ENCODE assay signal across 19 cellular contexts in the genomic region with DNA sequence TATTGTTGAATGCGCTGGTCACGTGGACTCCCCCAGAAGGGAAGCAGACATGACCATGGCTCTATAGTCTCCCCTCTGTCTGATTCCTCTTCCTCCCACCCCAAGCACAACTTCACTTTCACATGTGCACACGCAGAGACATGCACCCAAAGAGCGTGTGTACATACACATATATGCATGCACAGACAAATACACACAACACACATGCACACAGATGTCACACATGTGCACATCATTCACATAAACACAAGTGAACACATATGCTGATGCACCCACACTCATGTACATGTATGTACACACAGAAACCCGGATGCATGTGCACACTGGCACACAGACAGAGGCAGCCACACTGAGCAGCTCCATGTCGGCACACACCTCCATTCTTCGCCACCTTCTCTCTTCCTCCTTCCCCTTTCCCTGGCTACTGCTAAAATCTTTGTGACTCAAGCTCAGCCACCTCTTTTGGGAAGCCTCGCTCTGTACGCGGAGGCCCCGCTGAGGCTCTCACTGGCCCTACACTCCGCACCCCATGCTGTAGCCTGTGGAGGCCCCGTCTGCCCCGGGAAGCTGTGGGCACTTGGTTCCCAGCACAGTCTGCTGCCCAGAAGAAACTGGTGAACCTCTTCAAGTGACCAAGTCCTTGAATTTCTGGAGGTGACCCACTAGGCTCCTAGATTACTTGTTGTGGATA.
DNase-seq lines count a peak whose midpoint lies in the region; ATAC-seq, FAIRE-seq and TF ChIP-seq lines count a peak whose summit lies in the region.
"Had no signal": no experiment of that assay in that cellular context is flagged by ENCODE, and none has a peak within 500 bp of the region (broad histone marks: within the 10 kb centered on the region; RNA-seq: fewer than 3 reads in every experiment).

No MANE protein-coding gene starts in this region.

- H3K79me2 ChIP-seq in HepG2 (ENCODE audit: insufficient read depth, low read length) (no peaks in the 10 kb centered on the region), trophoblast cell (ENCODE audit: control insufficient read depth, insufficient read depth, low read length, poor library complexity) (no peaks in the 10 kb centered on the region), GM23248 (ENCODE audit: insufficient read depth) (no peaks in the 10 kb centered on the region)

- no peaks in the 10 kb centered on the region for H3K9me2 ChIP-seq in GM23248 (ENCODE audit: insufficient read depth)

- H3K4me3 Mint-ChIP-seq in glutamatergic neuron (ENCODE audit: unreplicated experiment): no peak overlapping the region

- peaks cover 11% of the 10 kb centered on the region for H3K9me3 Mint-ChIP-seq in glutamatergic neuron (ENCODE audit: unreplicated experiment)

- ATAC-seq in HepG2: no peak
- no peak for ATAC-seq in right lobe of liver
- ATAC-seq: HCT116 had no signal

- H3K4me1 ChIP-seq in HepG2 (ENCODE audit: insufficient read depth, low read length) (no peaks in the 10 kb centered on the region), right lobe of liver (no peaks in the 10 kb centered on the region), trophoblast cell (ENCODE audit: control insufficient read depth in 1 of 2, insufficient read depth in 2 of 2, low read length in 2 of 2) (no peaks in the 10 kb centered on the region), uterus (no peaks in the 10 kb centered on the region), GM23248 (ENCODE audit: insufficient read depth) (no peaks in the 10 kb centered on the region)
- H3K4me1 ChIP-seq: A549 had no signal

- H3K36me3 Mint-ChIP-seq in glutamatergic neuron (ENCODE audit: unreplicated experiment): no peaks in the 10 kb centered on the region

- no peak for TF ChIP-seq EP300 in HepG2 (IDR thresholded peaks at IDR 0.05; ENCODE audit: low read depth in 2 of 2, low read length in 2 of 2)
- no peak for TF ChIP-seq EP300 in HepG2 (CRISPR knock-in tag; IDR thresholded peaks at IDR 0.05; ENCODE audit: borderline replicate concordance)

- no peak for FAIRE-seq in HepG2 (lab: Jason Lieb, UNC)
- FAIRE-seq: A549, HTR-8/SVneo had no signal

- H2AFZ ChIP-seq in HepG2 (ENCODE audit: low read length) (no peak overlapping the region), trophoblast cell (ENCODE audit: insufficient read depth, low read length, poor library complexity) (no peak overlapping the region), GM23248 (no peak overlapping the region)

- no peak for DNase-seq in HepG2 (ENCODE audit: low spot score)
- DNase-seq in right lobe of liver: no peak
- DNase-seq in glutamatergic neuron: no peak
- DNase-seq in trophoblast cell: no peak
- DNase-seq in uterus: no peak
- no peak for DNase-seq in GM23248
- DNase-seq in cerebellum (ENCODE audit: low spot score): no peak
- DNase-seq in NCI-H748 (lab: John Stamatoyannopoulos, UW; ENCODE audit: unreplicated experiment): no peak
- DNase-seq: DMS79 treated with DMSO at 0.1 percent for 48 hours, NCI-H187 treated with DMSO at 0.1 percent for 48 hours, NCI-H446, NCI-H748 treated with DMSO at 0.1 percent for 48 hours, OCI-M1, RPMI8226 had no signal

- H3K9ac ChIP-seq in HepG2 (ENCODE audit: insufficient read depth, low read depth, low read length): no peak overlapping the region
- no peak overlapping the region for H3K9ac ChIP-seq in trophoblast cell (ENCODE audit: low read length)
- H3K9ac ChIP-seq in GM23248: no peak overlapping the region
- H3K9ac ChIP-seq: BLaER1 treated with 17β-estradiol and CSF1 and Interleukin-3, amounts not matched to agents 10 nM and 100 nM had no signal

- H3K27me3 ChIP-seq in HepG2 (ENCODE audit: control insufficient read depth in 1 of 2, insufficient read depth in 2 of 2, low read length in 2 of 2) (peaks cover 1 to 64% of the 10 kb centered on the region in 2 experiments; a peak in 4 of 5 replicates), right lobe of liver (no peaks in the 10 kb centered on the region), trophoblast cell (ENCODE audit: insufficient read depth, low read length) (no peaks in the 10 kb centered on the region), uterus (no peaks in the 10 kb centered on the region), GM23248 (replicated peaks; ENCODE audit: insufficient read depth) (no peaks in the 10 kb centered on the region)
- H3K27me3 ChIP-seq: BLaER1 treated with 17β-estradiol and CSF1 and Interleukin-3, amounts not matched to agents 10 nM and 100 nM had no signal

- CTCF ChIA-PET in HepG2 (lab: Yijun Ruan, JAX; ENCODE audit: low intra/inter-chr PET ratio, low total read pairs): no interaction called here

- H3K23ac ChIP-seq in trophoblast cell (ENCODE audit: low read length): no peak overlapping the region

- H3K27me3 Mint-ChIP-seq in glutamatergic neuron (ENCODE audit: unreplicated experiment): peaks cover 3% of the 10 kb centered on the region

- H4K12ac ChIP-seq in trophoblast cell (ENCODE audit: low read depth, low read length): no peak overlapping the region

- no peaks in the 10 kb centered on the region for H3F3A ChIP-seq in GM23248 (ENCODE audit: insufficient read depth)

- no peak overlapping the region for H3K4me3 ChIP-seq in HepG2 (replicated peaks in 1 of 3; ENCODE audit: insufficient read depth in 1 of 3, low read depth in 2 of 3, low read length in 3 of 3)
- H3K4me3 ChIP-seq in right lobe of liver: no peak overlapping the region
- peak overlapping the region; percentile 40 for H3K4me3 ChIP-seq in trophoblast cell (ENCODE audit: low read depth, low read length)
- H3K4me3 ChIP-seq in uterus: no peak overlapping the region
- no peak overlapping the region for H3K4me3 ChIP-seq in GM23248
- H3K4me3 ChIP-seq: A549; BLaER1 treated with 17β-estradiol and CSF1 and Interleukin-3, amounts not matched to agents 10 nM and 100 nM had no signal

- H3K9me3 ChIP-seq in HepG2 (ENCODE audit: low read length) (no peaks in the 10 kb centered on the region), right lobe of liver (no peaks in the 10 kb centered on the region), trophoblast cell (ENCODE audit: insufficient read depth, low read depth, low read length) (peaks cover 1% of the 10 kb centered on the region), uterus (no peaks in the 10 kb centered on the region), GM23248 (ENCODE audit: low read depth) (no peaks in the 10 kb centered on the region)
- H3K9me3 ChIP-seq: A549; BLaER1 treated with 17β-estradiol and CSF1 and Interleukin-3, amounts not matched to agents 10 nM and 100 nM had no signal

- no peak for TF ChIP-seq RAD21 in HepG2 (CRISPR knock-in tag; IDR thresholded peaks at IDR 0.05)

- no peak overlapping the region for H3K18ac ChIP-seq in trophoblast cell (ENCODE audit: low read length)

- H3K27ac Mint-ChIP-seq in glutamatergic neuron (ENCODE audit: unreplicated experiment): peak overlapping the region; percentile 9

- H3K36me3 ChIP-seq in HepG2 (replicated peaks in 1 of 2; ENCODE audit: control insufficient read depth in 1 of 2, insufficient read depth in 2 of 2, low read length in 2 of 2): no peaks in the 10 kb centered on the region
- H3K36me3 ChIP-seq in right lobe of liver: no peaks in the 10 kb centered on the region
- H3K36me3 ChIP-seq in trophoblast cell (ENCODE audit: control insufficient read depth in 1 of 2, insufficient read depth in 2 of 2, low read length in 2 of 2): no peaks in the 10 kb centered on the region
- no peaks in the 10 kb centered on the region for H3K36me3 ChIP-seq in uterus
- no peaks in the 10 kb centered on the region for H3K36me3 ChIP-seq in GM23248 (ENCODE audit: low read depth)
- H3K36me3 ChIP-seq: BLaER1 treated with 17β-estradiol and CSF1 and Interleukin-3, amounts not matched to agents 10 nM and 100 nM had no signal

- H3K14ac ChIP-seq in trophoblast cell (ENCODE audit: low read length): no peak overlapping the region

- TF ChIP-seq POLR2A in HepG2 (IDR thresholded peaks at IDR 0.05; ENCODE audit: insufficient read depth in 1 of 2, low read depth in 2 of 2, low read length in 2 of 2) (no peak), right lobe of liver (IDR thresholded peaks at IDR 0.05) (no peak), uterus (IDR thresholded peaks at IDR 0.05) (no peak)

- H3K4ac ChIP-seq in trophoblast cell (ENCODE audit: low read depth, low read length): no peak overlapping the region

- in situ Hi-C loops in HepG2 (cut with HindIII; ENCODE audit: extremely low pct_ligation_motif_present, low pct_unique_long_range_greater_than_20kb) (loop anchor here (10.0 to 25.0 kb wide), 2 partner anchors 248 to 1985 kb away; no protein-coding TSS in a partner anchor), GM23248 (cut with MboI) (no loop called here)

- POLR2A ChIA-PET in HepG2 (lab: Yijun Ruan, JAX): no interaction called here

- H4K91ac ChIP-seq in trophoblast cell (ENCODE audit: low read depth, low read length): no peak overlapping the region

- no peak overlapping the region for H3K27ac ChIP-seq in HepG2 (ENCODE audit: extremely low read length, insufficient read depth, low read length)
- H3K27ac ChIP-seq in right lobe of liver: no peak overlapping the region
- H3K27ac ChIP-seq in trophoblast cell (ENCODE audit: low read depth, low read length): no peak overlapping the region
- H3K27ac ChIP-seq in uterus: no peak overlapping the region
- H3K27ac ChIP-seq in GM23248: no peak overlapping the region
- H3K27ac ChIP-seq: A549; BLaER1 treated with 17β-estradiol and CSF1 and Interleukin-3, amounts not matched to agents 10 nM and 100 nM; HL-60 had no signal

- no peak overlapping the region for H2AK5ac ChIP-seq in trophoblast cell (ENCODE audit: low read length)

- no peak overlapping the region for H2BK120ac ChIP-seq in trophoblast cell (ENCODE audit: insufficient read depth, low read length, poor library complexity)

- no TSS peak for BruUV-seq in HepG2 (replicated peaks; lab: Mats Ljungman, UMichigan)

- H3K79me1 ChIP-seq in trophoblast cell (ENCODE audit: low read length): no peaks in the 10 kb centered on the region

- TF ChIP-seq CTCF in HepG2 (CRISPR knock-in tag; IDR thresholded peaks at IDR 0.05) (no peak), right lobe of liver (IDR thresholded peaks at IDR 0.05) (no peak), glutamatergic neuron (IDR thresholded peaks at IDR 0.05; ENCODE audit: partially characterized antibody, unreplicated experiment) (no peak), uterus (IDR thresholded peaks at IDR 0.05) (no peak)

- no peak overlapping the region for H4K8ac ChIP-seq in trophoblast cell (ENCODE audit: low read depth, low read length)

- H4K20me1 ChIP-seq in HepG2 (ENCODE audit: insufficient read depth, low read length): no peaks in the 10 kb centered on the region
- no peaks in the 10 kb centered on the region for H4K20me1 ChIP-seq in GM23248 (ENCODE audit: insufficient read depth)
- H4K20me1 ChIP-seq: BLaER1 treated with 17β-estradiol and CSF1 and Interleukin-3, amounts not matched to agents 10 nM and 100 nM had no signal

- H3K4me2 ChIP-seq in HepG2 (ENCODE audit: low read depth, low read length) (no peak overlapping the region), trophoblast cell (ENCODE audit: low read length) (no peak overlapping the region), GM23248 (ENCODE audit: unreplicated experiment) (no peak overlapping the region)
- H3K4me2 ChIP-seq: A549; BLaER1 treated with 17β-estradiol and CSF1 and Interleukin-3, amounts not matched to agents 10 nM and 100 nM had no signal

- H2BK5ac ChIP-seq in trophoblast cell (ENCODE audit: low read depth, low read length, poor library complexity): no peak overlapping the region

- H3K4me1 Mint-ChIP-seq in glutamatergic neuron (ENCODE audit: low read depth, unreplicated experiment): peaks cover 29% of the 10 kb centered on the region

- no peak overlapping the region for H2BK12ac ChIP-seq in trophoblast cell (ENCODE audit: low read length)

- 36% methylated on average over 14 of the region's 14 CpGs for WGBS in HepG2 (ENCODE audit: low lambda C conversion rate)
- WGBS in right lobe of liver (ENCODE audit: insufficient coverage, low coverage, low lambda C conversion rate, missing lambda C conversion rate): 72% methylated on average over 9 of the region's 14 CpGs
- no CpG with 5 or more reads among the region's 14 CpGs for WGBS in trophoblast cell (ENCODE audit: extremely low coverage, insufficient coverage, insufficient read length)
- WGBS in GM23248 (ENCODE audit: low coverage in 1 of 2, low lambda C conversion rate in 2 of 2, missing lambda C conversion rate in 2 of 2), 2 experiments: 57 to 60% methylated on average over 14 of the region's 14 CpGs

- intact Hi-C loops in HepG2 (cut with micrococcal nuclease; ENCODE audit: unreplicated experiment) (no loop called here), right lobe of liver (cut with DNase I) (no loop called here), uterus (cut with DNase I; ENCODE audit: low total_unique reads) (no loop called here)
